ENCODE assay signal across 15 cellular contexts in genomic region chr1:28983091-28983490, GRCh38.
"Had no signal": no experiment of that assay in that cellular context is flagged by ENCODE, and none has a peak within 500 bp of the region (broad histone marks: within the 10 kb centered on the region; RNA-seq: fewer than 3 reads in every experiment).

No MANE protein-coding gene starts in this region.

- H3K4me3 Mint-ChIP-seq: activated CD4-positive, alpha-beta memory T cell treated with anti-CD3 and anti-CD28 coated beads, Interleukin-2, amount 10 ng/mL, durations not matched to agents 7 days and 5 days; activated T-helper 1 cell treated with anti-CD3 and anti-CD28 coated beads, Interleukin-12 subunit alpha, Interleukin-12 subunit beta, Interleukin-2, Interleukin-4 antibody, amounts not matched to agents 30 ng/mL and 10 ng/mL and 1 ng/mL, durations not matched to agents 14 hours and 24 hours and 36 hours; T-helper 2 cell treated with Interferon-gamma antibody and Interleukin-4, amounts not matched to agents 5 μg/mL and 100 μg/mL, for 36 hours had no signal

- H3K4me3 ChIP-seq: esophagus muscularis mucosa, prostate gland, stomach, thoracic aorta had no signal

- H3K27me3 ChIP-seq: esophagus muscularis mucosa, stomach had no signal

- DNase-seq: activated CD4-positive, alpha-beta memory T cell treated with anti-CD3 and anti-CD28 coated beads, Interleukin-2, amount 10 ng/mL, durations not matched to agents 7 days and 5 days; activated CD4-positive, alpha-beta T cell treated with anti-CD3 and anti-CD28 coated beads for 1 hour; activated naive CD4-positive, alpha-beta T cell; stimulated activated CD4-positive, alpha-beta T cell treated with anti-CD3 and anti-CD28 coated beads, Interleukin-2, amount 100 ng/mL, for 48 hours; stimulated activated CD8-positive, alpha-beta memory T cell treated with anti-CD3 and anti-CD28 coated beads, Interleukin-4, amount 100 ng/mL, for 48 hours; SW 1271 had no signal

- FAIRE-seq: colon, keratinocyte had no signal

- H3K9me3 Mint-ChIP-seq: activated CD4-positive, alpha-beta memory T cell treated with anti-CD3 and anti-CD28 coated beads, Interleukin-2, amount 10 ng/mL, durations not matched to agents 7 days and 5 days; naive thymus-derived CD4-positive, alpha-beta T cell had no signal

- H3K27ac Mint-ChIP-seq: activated CD4-positive, alpha-beta memory T cell treated with anti-CD3 and anti-CD28 coated beads, Interleukin-2, amount 10 ng/mL, durations not matched to agents 7 days and 5 days; activated T-helper 1 cell treated with anti-CD3 and anti-CD28 coated beads, Interleukin-12 subunit alpha, Interleukin-12 subunit beta, Interleukin-2, Interleukin-4 antibody, amounts not matched to agents 30 ng/mL and 10 ng/mL and 1 ng/mL, durations not matched to agents 14 hours and 24 hours and 36 hours; T-helper 2 cell treated with Interferon-gamma antibody and Interleukin-4, amounts not matched to agents 5 μg/mL and 100 μg/mL, for 36 hours had no signal

- H3K9me3 ChIP-seq: esophagus muscularis mucosa, prostate gland, stomach, thoracic aorta had no signal

- H3K36me3 ChIP-seq: prostate gland had no signal

- H3K4me1 ChIP-seq: prostate gland had no signal

- H3K27ac ChIP-seq: esophagus muscularis mucosa, prostate gland, stomach, thoracic aorta had no signal

- H3K27me3 Mint-ChIP-seq: activated CD4-positive, alpha-beta memory T cell treated with anti-CD3 and anti-CD28 coated beads, Interleukin-2, amount 10 ng/mL, durations not matched to agents 7 days and 5 days; naive thymus-derived CD4-positive, alpha-beta T cell had no signal
